ENCODE assay signal across 10 cellular contexts in genomic region chr9:98999152-98999525, GRCh38. TPM values are rescaled to one million over a fixed set of nuclear protein-coding genes. Genes with fewer than 3 reads are reported as not detected.
A peak's percentile ranks its signal among the peaks of the same experiment; 100 is the strongest.
DNase-seq lines count a peak whose midpoint lies in the region; ATAC-seq and TF ChIP-seq lines count a peak whose summit lies in the region.
"Had no signal": no experiment of that assay in that cellular context is flagged by ENCODE, and none has a peak within 500 bp of the region (broad histone marks: within the 10 kb centered on the region; RNA-seq: fewer than 3 reads in every experiment).

No MANE protein-coding gene starts in this region.

- H3K27ac ChIP-seq in PC-9 (no peak overlapping the region), gastroesophageal sphincter (peak overlapping the region; percentile 68 to 88 (median 86)), A673 (ENCODE audit: low read depth, low read length, poor library complexity, severe bottlenecking) (no peak overlapping the region)
- H3K27ac ChIP-seq: SK-N-MC had no signal

- no peak for TF ChIP-seq EP300 in gastroesophageal sphincter (IDR thresholded peaks at IDR 0.05)

- H3K4me1 ChIP-seq in PC-9 (replicated peaks; ENCODE audit: insufficient read depth): no peaks in the 10 kb centered on the region
- peaks cover 14 to 64% (median 30%) of the 10 kb centered on the region in 3 donors for H3K4me1 ChIP-seq in gastroesophageal sphincter
- no peaks in the 10 kb centered on the region for H3K4me1 ChIP-seq in A673 (ENCODE audit: insufficient read depth, low read length, poor library complexity, severe bottlenecking)

- H3K9me2 ChIP-seq in PC-9 (ENCODE audit: insufficient read depth): no peaks in the 10 kb centered on the region

- BruUV-seq in PC-9 (replicated peaks; lab: Mats Ljungman, UMichigan): no TSS peak
- BruUV-seq in A673 (replicated peaks; lab: Mats Ljungman, UMichigan): no TSS peak

- H3K36me3 ChIP-seq in PC-9 (ENCODE audit: low read depth) (no peaks in the 10 kb centered on the region), gastroesophageal sphincter (peaks cover 0 to 36% of the 10 kb centered on the region in 2 donors), A673 (ENCODE audit: insufficient read depth, low read length, poor library complexity, severe bottlenecking) (no peaks in the 10 kb centered on the region)

- no peaks in the 10 kb centered on the region for H3K9me3 ChIP-seq in PC-9 (ENCODE audit: insufficient read depth, low read depth)
- no peaks in the 10 kb centered on the region for H3K9me3 ChIP-seq in gastroesophageal sphincter
- H3K9me3 ChIP-seq in A673 (ENCODE audit: low read depth, low read length, poor library complexity, severe bottlenecking): no peaks in the 10 kb centered on the region

- no peaks in the 10 kb centered on the region for H3F3A ChIP-seq in PC-9 (ENCODE audit: insufficient read depth, low read depth)

- POLR2A ChIA-PET in PC-9 (lab: Charles Lee; ENCODE audit: unreplicated experiment): interaction anchor here (0.6 kb wide), 1 partner anchor 105 kb away, joined by 4 read pairs; no protein-coding TSS in a partner anchor
- POLR2A ChIA-PET in A673 (lab: Charles Lee; ENCODE audit: low non-redundant PET): no interaction called here

- H4K20me1 ChIP-seq in PC-9 (ENCODE audit: insufficient read depth): no peaks in the 10 kb centered on the region

- H3K4me2 ChIP-seq in PC-9: no peak overlapping the region

- intact Hi-C loops in PC-9 (cut with micrococcal nuclease; ENCODE audit: unreplicated experiment): loop anchor here (1.0 to 2.0 kb wide), 3 partner anchors 151 to 1076 kb away; partner anchors contain the start of gene TRMO
- intact Hi-C loops in sciatic nerve (cut with DNase I): loop anchor here (5.0 kb wide), 1 partner anchor 137 kb away; no protein-coding TSS in a partner anchor
- intact Hi-C loops in A673 (cut with micrococcal nuclease; ENCODE audit: unreplicated experiment): loop anchor here (5.0 kb wide), 1 partner anchor 137 kb away; no protein-coding TSS in a partner anchor

- ATAC-seq in GM21447 (IDR thresholded peaks at IDR 0.05; ENCODE audit: unreplicated experiment): peak; percentile 15
- ATAC-seq in gastroesophageal sphincter: peak; percentile 11
- ATAC-seq in sciatic nerve: peak; percentile 1
- ATAC-seq in HG03025 (IDR thresholded peaks at IDR 0.05; ENCODE audit: low FRiP score, unreplicated experiment): no peak
- ATAC-seq in GM18867 (IDR thresholded peaks at IDR 0.05; ENCODE audit: unreplicated experiment): no peak

- peak; percentile 41; the same call in 1 of the 2 replicates for TF ChIP-seq CTCF in PC-9 (conservative IDR thresholded peaks at IDR 0.05)
- TF ChIP-seq CTCF in gastroesophageal sphincter (IDR thresholded peaks at IDR 0.05): no peak
- no peak for TF ChIP-seq CTCF in A673 (conservative IDR thresholded peaks at IDR 0.05; ENCODE audit: low read depth, low read length)

- DNase-seq in PC-9 (no peak), sciatic nerve (ENCODE audit: low spot score) (no peak), NCI-H1694 (lab: John Stamatoyannopoulos, UW) (no peak), A673 (ENCODE audit: low spot score) (no peak)

- no peak overlapping the region for H2AFZ ChIP-seq in PC-9

- no peaks in the 10 kb centered on the region for H3K79me2 ChIP-seq in PC-9 (ENCODE audit: low read depth)

- no peak for TF ChIP-seq POLR2A in gastroesophageal sphincter (IDR thresholded peaks at IDR 0.05)

- CTCF ChIA-PET in PC-9 (lab: Charles Lee): interaction anchor here (0.6 to 1.1 kb wide), 6 partner anchors 21 to 1597 kb away, joined by 3 to 14 read pairs (median 5); no protein-coding TSS in a partner anchor
- CTCF ChIA-PET in A673 (lab: Charles Lee): interaction anchor here (0.6 to 1.8 kb wide), 9 partner anchors 34 to 1326 kb away, joined by 3 to 5 read pairs (median 4); no protein-coding TSS in a partner anchor

- H3K4me3 ChIP-seq in PC-9: no peak overlapping the region
- no peak overlapping the region for H3K4me3 ChIP-seq in gastroesophageal sphincter
- no peak overlapping the region for H3K4me3 ChIP-seq in A673 (ENCODE audit: low read depth, low read length, poor library complexity, severe bottlenecking)
- H3K4me3 ChIP-seq: SK-N-MC had no signal

- WGBS in gastroesophageal sphincter (ENCODE audit: low coverage in 1 of 2), 2 donors: 69% methylated on average over 2 of the region's 6 CpGs; no CpG with 5 or more reads in 1 of the 2 donors

- H3K27me3 ChIP-seq in PC-9 (ENCODE audit: insufficient read depth, low read depth): no peaks in the 10 kb centered on the region
- no peaks in the 10 kb centered on the region for H3K27me3 ChIP-seq in gastroesophageal sphincter
- H3K27me3 ChIP-seq in A673 (replicated peaks; ENCODE audit: insufficient read depth, low read depth, low read length, poor library complexity): peaks cover 8% of the 10 kb centered on the region

RNA-seq across cellular contexts. Expression of gene COL15A1, which starts 55.4 kb away (rescaled TPM):
- total RNA-seq in PC-9 (2021) (not detected in 2 replicates), gastroesophageal sphincter (100 to 1,000 TPM in 2 of 4 donors, 10 to 100 TPM in 2; 80.5 to 256 (median 97.2) TPM), sciatic nerve (94.6 TPM), A673 (2021) (0.04 TPM in 1 of 2 replicates, not detected in the other)
- total RNA-seq: CD4-positive, CD25-positive, alpha-beta regulatory T cell had no signal

Comparison
In these comparisons a context has a peak if more than half of its experiments do, and no peak if none do; other contexts are left out.
1. ATAC-seq: peak in GM21447 (single experiment), gastroesophageal sphincter (single experiment) and sciatic nerve (single experiment); none in HG03025 (single experiment) and GM18867 (single experiment).
2. H3K27ac ChIP-seq: peak in gastroesophageal sphincter (4 of 4); none in PC-9 (single experiment) and A673 (single experiment).
3. RNA of gene COL15A1, which starts 55.4 kb away (total RNA-seq): 80.5 to 256 TPM in gastroesophageal sphincter and 94.6 TPM in sciatic nerve (single experiment); 0.04 TPM in A673 and not detected in PC-9; every median in the first group is over 10 times any median in the second.